In genomic region chr9:136522354-136523237, GRCh38 we compare ENCODE assay signal across 1 cellular context.
TF ChIP-seq lines count a peak whose summit lies in the region.

No MANE protein-coding gene starts in this region.

TF ChIP-seq in HepG2, 621 proteins besides CTCF, POLR2A, EP300 and RAD21:
- TF ChIP-seq ZFP1 (CRISPR knock-in tag; IDR thresholded peaks at IDR 0.05), result no peak
- TF ChIP-seq JUNB (CRISPR knock-in tag; IDR thresholded peaks at IDR 0.05; ENCODE audit: borderline replicate concordance), result no peak
- TF ChIP-seq, protein P1, sequence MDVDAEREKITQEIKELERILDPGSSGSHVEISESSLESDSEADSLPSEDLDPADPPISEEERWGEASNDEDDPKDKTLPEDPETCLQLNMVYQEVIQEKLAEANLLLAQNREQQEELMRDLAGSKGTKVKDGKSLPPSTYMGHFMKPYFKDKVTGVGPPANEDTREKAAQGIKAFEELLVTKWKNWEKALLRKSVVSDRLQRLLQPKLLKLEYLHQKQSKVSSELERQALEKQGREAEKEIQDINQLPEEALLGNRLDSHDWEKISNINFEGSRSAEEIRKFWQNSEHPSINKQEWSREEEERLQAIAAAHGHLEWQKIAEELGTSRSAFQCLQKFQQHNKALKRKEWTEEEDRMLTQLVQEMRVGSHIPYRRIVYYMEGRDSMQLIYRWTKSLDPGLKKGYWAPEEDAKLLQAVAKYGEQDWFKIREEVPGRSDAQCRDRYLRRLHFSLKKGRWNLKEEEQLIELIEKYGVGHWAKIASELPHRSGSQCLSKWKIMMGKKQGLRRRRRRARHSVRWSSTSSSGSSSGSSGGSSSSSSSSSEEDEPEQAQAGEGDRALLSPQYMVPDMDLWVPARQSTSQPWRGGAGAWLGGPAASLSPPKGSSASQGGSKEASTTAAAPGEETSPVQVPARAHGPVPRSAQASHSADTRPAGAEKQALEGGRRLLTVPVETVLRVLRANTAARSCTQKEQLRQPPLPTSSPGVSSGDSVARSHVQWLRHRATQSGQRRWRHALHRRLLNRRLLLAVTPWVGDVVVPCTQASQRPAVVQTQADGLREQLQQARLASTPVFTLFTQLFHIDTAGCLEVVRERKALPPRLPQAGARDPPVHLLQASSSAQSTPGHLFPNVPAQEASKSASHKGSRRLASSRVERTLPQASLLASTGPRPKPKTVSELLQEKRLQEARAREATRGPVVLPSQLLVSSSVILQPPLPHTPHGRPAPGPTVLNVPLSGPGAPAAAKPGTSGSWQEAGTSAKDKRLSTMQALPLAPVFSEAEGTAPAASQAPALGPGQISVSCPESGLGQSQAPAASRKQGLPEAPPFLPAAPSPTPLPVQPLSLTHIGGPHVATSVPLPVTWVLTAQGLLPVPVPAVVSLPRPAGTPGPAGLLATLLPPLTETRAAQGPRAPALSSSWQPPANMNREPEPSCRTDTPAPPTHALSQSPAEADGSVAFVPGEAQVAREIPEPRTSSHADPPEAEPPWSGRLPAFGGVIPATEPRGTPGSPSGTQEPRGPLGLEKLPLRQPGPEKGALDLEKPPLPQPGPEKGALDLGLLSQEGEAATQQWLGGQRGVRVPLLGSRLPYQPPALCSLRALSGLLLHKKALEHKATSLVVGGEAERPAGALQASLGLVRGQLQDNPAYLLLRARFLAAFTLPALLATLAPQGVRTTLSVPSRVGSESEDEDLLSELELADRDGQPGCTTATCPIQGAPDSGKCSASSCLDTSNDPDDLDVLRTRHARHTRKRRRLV (CRISPR knock-in tag; IDR thresholded peaks at IDR 0.05), result no peak
- TF ChIP-seq, protein P2, sequence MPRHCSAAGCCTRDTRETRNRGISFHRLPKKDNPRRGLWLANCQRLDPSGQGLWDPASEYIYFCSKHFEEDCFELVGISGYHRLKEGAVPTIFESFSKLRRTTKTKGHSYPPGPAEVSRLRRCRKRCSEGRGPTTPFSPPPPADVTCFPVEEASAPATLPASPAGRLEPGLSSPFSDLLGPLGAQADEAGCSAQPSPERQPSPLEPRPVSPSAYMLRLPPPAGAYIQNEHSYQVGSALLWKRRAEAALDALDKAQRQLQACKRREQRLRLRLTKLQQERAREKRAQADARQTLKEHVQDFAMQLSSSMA (CRISPR knock-in tag; IDR thresholded peaks at IDR 0.05), result no peak
- TF ChIP-seq, protein P3, sequence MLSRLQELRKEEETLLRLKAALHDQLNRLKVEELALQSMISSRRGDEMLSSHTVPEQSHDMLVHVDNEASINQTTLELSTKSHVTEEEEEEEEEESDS (CRISPR knock-in tag; IDR thresholded peaks at IDR 0.05; ENCODE audit: borderline replicate concordance), result no peak
- TF ChIP-seq, protein P4, sequence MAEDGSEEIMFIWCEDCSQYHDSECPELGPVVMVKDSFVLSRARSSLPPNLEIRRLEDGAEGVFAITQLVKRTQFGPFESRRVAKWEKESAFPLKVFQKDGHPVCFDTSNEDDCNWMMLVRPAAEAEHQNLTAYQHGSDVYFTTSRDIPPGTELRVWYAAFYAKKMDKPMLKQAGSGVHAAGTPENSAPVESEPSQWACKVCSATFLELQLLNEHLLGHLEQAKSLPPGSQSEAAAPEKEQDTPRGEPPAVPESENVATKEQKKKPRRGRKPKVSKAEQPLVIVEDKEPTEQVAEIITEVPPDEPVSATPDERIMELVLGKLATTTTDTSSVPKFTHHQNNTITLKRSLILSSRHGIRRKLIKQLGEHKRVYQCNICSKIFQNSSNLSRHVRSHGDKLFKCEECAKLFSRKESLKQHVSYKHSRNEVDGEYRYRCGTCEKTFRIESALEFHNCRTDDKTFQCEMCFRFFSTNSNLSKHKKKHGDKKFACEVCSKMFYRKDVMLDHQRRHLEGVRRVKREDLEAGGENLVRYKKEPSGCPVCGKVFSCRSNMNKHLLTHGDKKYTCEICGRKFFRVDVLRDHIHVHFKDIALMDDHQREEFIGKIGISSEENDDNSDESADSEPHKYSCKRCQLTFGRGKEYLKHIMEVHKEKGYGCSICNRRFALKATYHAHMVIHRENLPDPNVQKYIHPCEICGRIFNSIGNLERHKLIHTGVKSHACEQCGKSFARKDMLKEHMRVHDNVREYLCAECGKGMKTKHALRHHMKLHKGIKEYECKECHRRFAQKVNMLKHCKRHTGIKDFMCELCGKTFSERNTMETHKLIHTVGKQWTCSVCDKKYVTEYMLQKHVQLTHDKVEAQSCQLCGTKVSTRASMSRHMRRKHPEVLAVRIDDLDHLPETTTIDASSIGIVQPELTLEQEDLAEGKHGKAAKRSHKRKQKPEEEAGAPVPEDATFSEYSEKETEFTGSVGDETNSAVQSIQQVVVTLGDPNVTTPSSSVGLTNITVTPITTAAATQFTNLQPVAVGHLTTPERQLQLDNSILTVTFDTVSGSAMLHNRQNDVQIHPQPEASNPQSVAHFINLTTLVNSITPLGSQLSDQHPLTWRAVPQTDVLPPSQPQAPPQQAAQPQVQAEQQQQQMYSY (CRISPR knock-in tag; IDR thresholded peaks at IDR 0.05), result no peak
- no peak for TF ChIP-seq ZNF292 (CRISPR knock-in tag; IDR thresholded peaks at IDR 0.05; ENCODE audit: borderline replicate concordance, low read depth)
- peak; percentile 53 for TF ChIP-seq CEBPG (CRISPR knock-in tag; IDR thresholded peaks at IDR 0.05)
- TF ChIP-seq ZBTB20 (CRISPR knock-in tag; IDR thresholded peaks at IDR 0.05; ENCODE audit: borderline replicate concordance, low read depth), result no peak
- TF ChIP-seq, protein P5, sequence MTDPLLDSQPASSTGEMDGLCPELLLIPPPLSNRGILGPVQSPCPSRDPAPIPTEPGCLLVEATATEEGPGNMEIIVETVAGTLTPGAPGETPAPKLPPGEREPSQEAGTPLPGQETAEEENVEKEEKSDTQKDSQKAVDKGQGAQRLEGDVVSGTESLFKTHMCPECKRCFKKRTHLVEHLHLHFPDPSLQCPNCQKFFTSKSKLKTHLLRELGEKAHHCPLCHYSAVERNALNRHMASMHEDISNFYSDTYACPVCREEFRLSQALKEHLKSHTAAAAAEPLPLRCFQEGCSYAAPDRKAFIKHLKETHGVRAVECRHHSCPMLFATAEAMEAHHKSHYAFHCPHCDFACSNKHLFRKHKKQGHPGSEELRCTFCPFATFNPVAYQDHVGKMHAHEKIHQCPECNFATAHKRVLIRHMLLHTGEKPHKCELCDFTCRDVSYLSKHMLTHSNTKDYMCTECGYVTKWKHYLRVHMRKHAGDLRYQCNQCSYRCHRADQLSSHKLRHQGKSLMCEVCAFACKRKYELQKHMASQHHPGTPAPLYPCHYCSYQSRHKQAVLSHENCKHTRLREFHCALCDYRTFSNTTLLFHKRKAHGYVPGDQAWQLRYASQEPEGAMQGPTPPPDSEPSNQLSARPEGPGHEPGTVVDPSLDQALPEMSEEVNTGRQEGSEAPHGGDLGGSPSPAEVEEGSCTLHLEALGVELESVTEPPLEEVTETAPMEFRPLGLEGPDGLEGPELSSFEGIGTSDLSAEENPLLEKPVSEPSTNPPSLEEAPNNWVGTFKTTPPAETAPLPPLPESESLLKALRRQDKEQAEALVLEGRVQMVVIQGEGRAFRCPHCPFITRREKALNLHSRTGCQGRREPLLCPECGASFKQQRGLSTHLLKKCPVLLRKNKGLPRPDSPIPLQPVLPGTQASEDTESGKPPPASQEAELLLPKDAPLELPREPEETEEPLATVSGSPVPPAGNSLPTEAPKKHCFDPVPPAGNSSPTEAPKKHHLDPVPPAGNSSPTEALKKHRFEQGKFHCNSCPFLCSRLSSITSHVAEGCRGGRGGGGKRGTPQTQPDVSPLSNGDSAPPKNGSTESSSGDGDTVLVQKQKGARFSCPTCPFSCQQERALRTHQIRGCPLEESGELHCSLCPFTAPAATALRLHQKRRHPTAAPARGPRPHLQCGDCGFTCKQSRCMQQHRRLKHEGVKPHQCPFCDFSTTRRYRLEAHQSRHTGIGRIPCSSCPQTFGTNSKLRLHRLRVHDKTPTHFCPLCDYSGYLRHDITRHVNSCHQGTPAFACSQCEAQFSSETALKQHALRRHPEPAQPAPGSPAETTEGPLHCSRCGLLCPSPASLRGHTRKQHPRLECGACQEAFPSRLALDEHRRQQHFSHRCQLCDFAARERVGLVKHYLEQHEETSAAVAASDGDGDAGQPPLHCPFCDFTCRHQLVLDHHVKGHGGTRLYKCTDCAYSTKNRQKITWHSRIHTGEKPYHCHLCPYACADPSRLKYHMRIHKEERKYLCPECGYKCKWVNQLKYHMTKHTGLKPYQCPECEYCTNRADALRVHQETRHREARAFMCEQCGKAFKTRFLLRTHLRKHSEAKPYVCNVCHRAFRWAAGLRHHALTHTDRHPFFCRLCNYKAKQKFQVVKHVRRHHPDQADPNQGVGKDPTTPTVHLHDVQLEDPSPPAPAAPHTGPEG (CRISPR knock-in tag; IDR thresholded peaks at IDR 0.05), result no peak
- no peak for TF ChIP-seq MTF1 (CRISPR knock-in tag; IDR thresholded peaks at IDR 0.05)
- TF ChIP-seq ZNF441 (CRISPR knock-in tag; IDR thresholded peaks at IDR 0.05; ENCODE audit: borderline replicate concordance), result no peak
- TF ChIP-seq SNAPC2 (CRISPR knock-in tag; IDR thresholded peaks at IDR 0.05), result no peak
- no peak for TF ChIP-seq ZNF468 (CRISPR knock-in tag; IDR thresholded peaks at IDR 0.05)
- TF ChIP-seq CBFB (CRISPR knock-in tag; IDR thresholded peaks at IDR 0.05), result no peak
- no peak for TF ChIP-seq ZNF7 (CRISPR knock-in tag; IDR thresholded peaks at IDR 0.05)
- no peak for TF ChIP-seq ATF5 (CRISPR knock-in tag; IDR thresholded peaks at IDR 0.05; ENCODE audit: low read depth)
- peak; percentile 76 for TF ChIP-seq CEBPB (IDR thresholded peaks at IDR 0.05; ENCODE audit: borderline replicate concordance, low read depth, low read length)
- TF ChIP-seq JUN (CRISPR knock-in tag; IDR thresholded peaks at IDR 0.05), result no peak
- TF ChIP-seq SYNCRIP (IDR thresholded peaks at IDR 0.05; ENCODE audit: insufficient read depth, low read depth, low read length), result no peak
- TF ChIP-seq, protein P6, sequence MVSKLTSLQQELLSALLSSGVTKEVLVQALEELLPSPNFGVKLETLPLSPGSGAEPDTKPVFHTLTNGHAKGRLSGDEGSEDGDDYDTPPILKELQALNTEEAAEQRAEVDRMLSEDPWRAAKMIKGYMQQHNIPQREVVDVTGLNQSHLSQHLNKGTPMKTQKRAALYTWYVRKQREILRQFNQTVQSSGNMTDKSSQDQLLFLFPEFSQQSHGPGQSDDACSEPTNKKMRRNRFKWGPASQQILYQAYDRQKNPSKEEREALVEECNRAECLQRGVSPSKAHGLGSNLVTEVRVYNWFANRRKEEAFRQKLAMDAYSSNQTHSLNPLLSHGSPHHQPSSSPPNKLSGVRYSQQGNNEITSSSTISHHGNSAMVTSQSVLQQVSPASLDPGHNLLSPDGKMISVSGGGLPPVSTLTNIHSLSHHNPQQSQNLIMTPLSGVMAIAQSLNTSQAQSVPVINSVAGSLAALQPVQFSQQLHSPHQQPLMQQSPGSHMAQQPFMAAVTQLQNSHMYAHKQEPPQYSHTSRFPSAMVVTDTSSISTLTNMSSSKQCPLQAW (CRISPR knock-in tag; IDR thresholded peaks at IDR 0.05), result no peak
- no peak for TF ChIP-seq TBL1XR1 (IDR thresholded peaks at IDR 0.05; ENCODE audit: borderline replicate concordance, low read length, partially characterized antibody)
- no peak for TF ChIP-seq ZNF143 (CRISPR knock-in tag; IDR thresholded peaks at IDR 0.05)
- no peak for TF ChIP-seq TCF7L2 (IDR thresholded peaks at IDR 0.05; ENCODE audit: low read depth, low read length)
- 0 out of 2 replicates have a peak, but pooled peaks have one; percentile 5 for TF ChIP-seq HNRNPL (IDR thresholded peaks at IDR 0.05; ENCODE audit: low read depth, low read length)
- TF ChIP-seq RAD51 (IDR thresholded peaks at IDR 0.05; ENCODE audit: borderline replicate concordance), result no peak
